In genomic region chr17:8249621-8250020, GRCh38 we compare ENCODE assay signal across 8 cellular contexts. TPM values are rescaled to one million over a fixed set of nuclear protein-coding genes. Genes with fewer than 3 reads are reported as not detected.
A peak's percentile ranks its signal among the peaks of the same experiment; 100 is the strongest.
DNase-seq lines count a peak whose midpoint lies in the region; ATAC-seq and TF ChIP-seq lines count a peak whose summit lies in the region.

No MANE protein-coding gene starts in this region.

- no peak overlapping the region for H2BK15ac ChIP-seq in mesendoderm (replicated peaks; ENCODE audit: low read depth)

- intact Hi-C loops in upper lobe of right lung (cut with DNase I): no loop called here

- WGBS in mesendoderm (ENCODE audit: extremely low coverage, insufficient coverage, low lambda C conversion rate): no CpG with 5 or more reads among the region's 8 CpGs

- DNase-seq in activated naive CD4-positive, alpha-beta T cell treated with anti-CD3 and anti-CD28 coated beads, Interleukin-2, amount 10 ng/mL, durations not matched to agents 7 days and 5 days: no peak
- DNase-seq in activated naive CD4-positive, alpha-beta T cell treated with anti-CD3 and anti-CD28 coated beads, Interleukin-2, amount 50 U/mL, for 16 hours: no peak
- DNase-seq in mesendoderm (no peak), upper lobe of right lung (no peak), DMS153 treated with DMSO at 0.1 percent for 48 hours (lab: John Stamatoyannopoulos, UW; ENCODE audit: unreplicated experiment) (no peak), NCI-H446 treated with DMSO at 0.1 percent for 48 hours (lab: John Stamatoyannopoulos, UW) (no peak)

- H3K79me1 ChIP-seq in mesendoderm (ENCODE audit: low read length): peaks cover 7% of the 10 kb centered on the region

- peak overlapping the region; percentile 95 for H3K56ac ChIP-seq in mesendoderm (ENCODE audit: low read length)

- no peak overlapping the region for H3K23ac ChIP-seq in mesendoderm (ENCODE audit: low read length)

- H3K36me3 ChIP-seq in mesendoderm (ENCODE audit: control insufficient read depth, insufficient read depth, low read length) (peaks cover 2% of the 10 kb centered on the region), upper lobe of right lung (peaks cover 15% of the 10 kb centered on the region)

- H3K4me3 ChIP-seq in mesendoderm (ENCODE audit: low read length) (peak overlapping the region; percentile 93), upper lobe of right lung (peak overlapping the region; percentile 96)

- no peak overlapping the region for H4K8ac ChIP-seq in mesendoderm (ENCODE audit: low read depth, low read length)

- peak overlapping the region; percentile 100 for H3K27ac Mint-ChIP-seq in activated naive CD4-positive, alpha-beta T cell treated with anti-CD3 and anti-CD28 coated beads, Interleukin-2, amount 10 ng/mL, durations not matched to agents 7 days and 5 days
- peak overlapping the region; percentile 97 to 100 (median 99) for H3K27ac Mint-ChIP-seq in brain

- peak overlapping the region; percentile 8 for H3K4me2 ChIP-seq in mesendoderm (ENCODE audit: low read length)

- no peak overlapping the region for H2BK120ac ChIP-seq in mesendoderm (ENCODE audit: low read depth, low read length)

- H2BK5ac ChIP-seq in mesendoderm (ENCODE audit: low read length): no peak overlapping the region

- H3K4ac ChIP-seq in mesendoderm (ENCODE audit: low read depth, low read length): peak overlapping the region; percentile 59

- H3K9me3 Mint-ChIP-seq in activated naive CD4-positive, alpha-beta T cell treated with anti-CD3 and anti-CD28 coated beads, Interleukin-2, amount 10 ng/mL, durations not matched to agents 7 days and 5 days: no peaks in the 10 kb centered on the region
- peaks cover 0 to 14% (median 0%) of the 10 kb centered on the region in 5 experiments for H3K9me3 Mint-ChIP-seq in brain

- H3K27ac ChIP-seq in mesendoderm (ENCODE audit: low read depth, low read length) (no peak overlapping the region), upper lobe of right lung (peak overlapping the region; percentile 98)

- H3K9ac ChIP-seq in mesendoderm (ENCODE audit: low read length): peak overlapping the region; percentile 68

- ATAC-seq in upper lobe of right lung (no peak), GM21447 (IDR thresholded peaks at IDR 0.05; ENCODE audit: unreplicated experiment) (no peak)

- peak overlapping the region; percentile 88 for H3K4me3 Mint-ChIP-seq in activated naive CD4-positive, alpha-beta T cell treated with anti-CD3 and anti-CD28 coated beads, Interleukin-2, amount 10 ng/mL, durations not matched to agents 7 days and 5 days
- peak overlapping the region; percentile 92 to 100 (median 98) for H3K4me3 Mint-ChIP-seq in brain

- peaks cover 41% of the 10 kb centered on the region for H3K79me2 ChIP-seq in mesendoderm (ENCODE audit: control insufficient read depth, insufficient read depth, low read length)

- no peaks in the 10 kb centered on the region for H3K27me3 Mint-ChIP-seq in activated naive CD4-positive, alpha-beta T cell treated with anti-CD3 and anti-CD28 coated beads, Interleukin-2, amount 10 ng/mL, durations not matched to agents 7 days and 5 days
- H3K27me3 Mint-ChIP-seq in brain: peaks cover 16% of the 10 kb centered on the region

- H2AK5ac ChIP-seq in mesendoderm (ENCODE audit: low read length): peak overlapping the region; percentile 47

- no peaks in the 10 kb centered on the region for H3K9me3 ChIP-seq in upper lobe of right lung

- H3K36me3 Mint-ChIP-seq in activated naive CD4-positive, alpha-beta T cell treated with anti-CD3 and anti-CD28 coated beads, Interleukin-2, amount 10 ng/mL, durations not matched to agents 7 days and 5 days: peaks cover 17% of the 10 kb centered on the region
- H3K36me3 Mint-ChIP-seq in brain: peaks cover 22% of the 10 kb centered on the region

- peaks cover 3% of the 10 kb centered on the region for H3K4me1 ChIP-seq in mesendoderm (ENCODE audit: control insufficient read depth, low read depth, low read length)
- H3K4me1 ChIP-seq in upper lobe of right lung: peaks cover 21% of the 10 kb centered on the region

- H4K5ac ChIP-seq in mesendoderm (ENCODE audit: low read length): no peak overlapping the region

- peak overlapping the region; percentile 81 for H3K18ac ChIP-seq in mesendoderm (ENCODE audit: low read length)

- CTCF ChIA-PET in activated naive CD4-positive, alpha-beta T cell treated with anti-CD3 and anti-CD28 coated beads, Interleukin-2, amount 10 ng/mL, durations not matched to agents 7 days and 5 days (lab: Charles Lee): interaction anchor here (0.9 to 5.0 kb wide), 3 partner anchors 26 to 77 kb away, joined by 3 to 38 read pairs (median 4); no protein-coding TSS in a partner anchor

- TF ChIP-seq CTCF in brain (conservative IDR thresholded peaks at IDR 0.05) (no peak), upper lobe of right lung (IDR thresholded peaks at IDR 0.05) (no peak)

- H3K4me1 Mint-ChIP-seq in activated naive CD4-positive, alpha-beta T cell treated with anti-CD3 and anti-CD28 coated beads, Interleukin-2, amount 10 ng/mL, durations not matched to agents 7 days and 5 days: peaks cover 42% of the 10 kb centered on the region
- peaks cover 39% of the 10 kb centered on the region for H3K4me1 Mint-ChIP-seq in brain

- no peaks in the 10 kb centered on the region for H3K27me3 ChIP-seq in mesendoderm (ENCODE audit: insufficient read depth, low read length, poor library complexity)
- H3K27me3 ChIP-seq in upper lobe of right lung: no peaks in the 10 kb centered on the region

RNA-seq across cellular contexts. Expression of gene PFAS, which starts 0.5 kb away (rescaled TPM):
- 20.4 TPM for polyA plus RNA-seq in brain (ENCODE audit: insufficient read depth, low read depth, low replicate concordance)
- 69.9 TPM for polyA plus RNA-seq in mesendoderm (2013, experiment 1 of 2)
- 69.8 TPM for polyA plus RNA-seq in mesendoderm (2013, experiment 2 of 2)
- 28.3 TPM for total RNA-seq in upper lobe of right lung

RNA-seq across cellular contexts. Expression of gene CTC1, which starts 1.8 kb away (rescaled TPM):
- polyA plus RNA-seq in brain (ENCODE audit: insufficient read depth, low read depth, low replicate concordance): 21.4 TPM
- polyA plus RNA-seq in mesendoderm (2013, experiment 1 of 2): 11.6 TPM
- 11.9 TPM for polyA plus RNA-seq in mesendoderm (2013, experiment 2 of 2)
- 57.1 TPM for total RNA-seq in upper lobe of right lung

RNA-seq across cellular contexts. Expression of gene RANGRF, which starts 38.8 kb away (rescaled TPM):
- polyA plus RNA-seq in brain (ENCODE audit: insufficient read depth, low read depth, low replicate concordance): 36.5 TPM
- polyA plus RNA-seq in mesendoderm (2013, experiment 1 of 2): 47.3 TPM
- 46.1 TPM for polyA plus RNA-seq in mesendoderm (2013, experiment 2 of 2)
- 31.0 TPM for total RNA-seq in upper lobe of right lung

RNA-seq across cellular contexts. Expression of gene AURKB, which starts 39.2 kb away (rescaled TPM):
- polyA plus RNA-seq in brain (ENCODE audit: insufficient read depth, low read depth, low replicate concordance): 55.1 TPM
- 193 TPM for polyA plus RNA-seq in mesendoderm (2013, experiment 1 of 2)
- polyA plus RNA-seq in mesendoderm (2013, experiment 2 of 2): 193 TPM
- total RNA-seq in upper lobe of right lung: 1.4 TPM

RNA-seq across cellular contexts. Expression of gene SLC25A35, which starts 45.6 kb away (rescaled TPM):
- 5.3 TPM for polyA plus RNA-seq in brain (ENCODE audit: insufficient read depth, low read depth, low replicate concordance)
- polyA plus RNA-seq in mesendoderm (2013, experiment 1 of 2): 1.6 TPM
- polyA plus RNA-seq in mesendoderm (2013, experiment 2 of 2): 2.0 TPM
- 7.4 TPM for total RNA-seq in upper lobe of right lung
